ENCODE assay signal across 2 cellular contexts in genomic region chr5:1897816-1898450, GRCh38.
TF ChIP-seq lines count a peak whose summit lies in the region.

No MANE protein-coding gene starts in this region.

TF ChIP-seq in K562, 482 proteins besides CTCF, POLR2A, EP300 and RAD21 (continues in another document):
- TF ChIP-seq, protein P1, sequence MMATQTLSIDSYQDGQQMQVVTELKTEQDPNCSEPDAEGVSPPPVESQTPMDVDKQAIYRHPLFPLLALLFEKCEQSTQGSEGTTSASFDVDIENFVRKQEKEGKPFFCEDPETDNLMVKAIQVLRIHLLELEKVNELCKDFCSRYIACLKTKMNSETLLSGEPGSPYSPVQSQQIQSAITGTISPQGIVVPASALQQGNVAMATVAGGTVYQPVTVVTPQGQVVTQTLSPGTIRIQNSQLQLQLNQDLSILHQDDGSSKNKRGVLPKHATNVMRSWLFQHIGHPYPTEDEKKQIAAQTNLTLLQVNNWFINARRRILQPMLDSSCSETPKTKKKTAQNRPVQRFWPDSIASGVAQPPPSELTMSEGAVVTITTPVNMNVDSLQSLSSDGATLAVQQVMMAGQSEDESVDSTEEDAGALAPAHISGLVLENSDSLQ (IDR thresholded peaks at IDR 0.05), result no peak
- TF ChIP-seq, protein P2, sequence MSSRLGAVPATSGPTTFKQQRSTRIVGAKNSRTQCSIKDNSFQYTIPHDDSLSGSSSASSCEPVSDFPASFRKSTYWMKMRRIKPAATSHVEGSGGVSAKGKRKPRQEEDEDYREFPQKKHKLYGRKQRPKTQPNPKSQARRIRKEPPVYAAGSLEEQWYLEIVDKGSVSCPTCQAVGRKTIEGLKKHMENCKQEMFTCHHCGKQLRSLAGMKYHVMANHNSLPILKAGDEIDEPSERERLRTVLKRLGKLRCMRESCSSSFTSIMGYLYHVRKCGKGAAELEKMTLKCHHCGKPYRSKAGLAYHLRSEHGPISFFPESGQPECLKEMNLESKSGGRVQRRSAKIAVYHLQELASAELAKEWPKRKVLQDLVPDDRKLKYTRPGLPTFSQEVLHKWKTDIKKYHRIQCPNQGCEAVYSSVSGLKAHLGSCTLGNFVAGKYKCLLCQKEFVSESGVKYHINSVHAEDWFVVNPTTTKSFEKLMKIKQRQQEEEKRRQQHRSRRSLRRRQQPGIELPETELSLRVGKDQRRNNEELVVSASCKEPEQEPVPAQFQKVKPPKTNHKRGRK (tag; IDR thresholded peaks at IDR 0.05), result no peak
- TF ChIP-seq NFXL1 (CRISPR knock-in tag; IDR thresholded peaks at IDR 0.05) (no peak), MBD2 (IDR thresholded peaks at IDR 0.05; ENCODE audit: borderline replicate concordance, low read depth) (no peak), DLX4 (CRISPR knock-in tag; IDR thresholded peaks at IDR 0.05) (no peak), ARID1B (IDR thresholded peaks at IDR 0.05) (no peak), ZBTB7A (IDR thresholded peaks at IDR 0.05; ENCODE audit: borderline replicate concordance, control insufficient read depth, low read depth, low read length) (no peak), PHB (CRISPR knock-in tag; IDR thresholded peaks at IDR 0.05) (no peak), ZNF561 (CRISPR knock-in tag; conservative IDR thresholded peaks at IDR 0.05) (no peak), NRF1 (conservative IDR thresholded peaks at IDR 0.05 in 1 of 2, IDR thresholded peaks at IDR 0.05 in 1 of 2) (no peak), ERF (CRISPR knock-in tag; IDR thresholded peaks at IDR 0.05) (no peak), TAF7 (tag; IDR thresholded peaks at IDR 0.05) (no peak), HCFC1 (IDR thresholded peaks at IDR 0.05; ENCODE audit: low read depth, low read length) (no peak)
- TF ChIP-seq, protein P3, sequence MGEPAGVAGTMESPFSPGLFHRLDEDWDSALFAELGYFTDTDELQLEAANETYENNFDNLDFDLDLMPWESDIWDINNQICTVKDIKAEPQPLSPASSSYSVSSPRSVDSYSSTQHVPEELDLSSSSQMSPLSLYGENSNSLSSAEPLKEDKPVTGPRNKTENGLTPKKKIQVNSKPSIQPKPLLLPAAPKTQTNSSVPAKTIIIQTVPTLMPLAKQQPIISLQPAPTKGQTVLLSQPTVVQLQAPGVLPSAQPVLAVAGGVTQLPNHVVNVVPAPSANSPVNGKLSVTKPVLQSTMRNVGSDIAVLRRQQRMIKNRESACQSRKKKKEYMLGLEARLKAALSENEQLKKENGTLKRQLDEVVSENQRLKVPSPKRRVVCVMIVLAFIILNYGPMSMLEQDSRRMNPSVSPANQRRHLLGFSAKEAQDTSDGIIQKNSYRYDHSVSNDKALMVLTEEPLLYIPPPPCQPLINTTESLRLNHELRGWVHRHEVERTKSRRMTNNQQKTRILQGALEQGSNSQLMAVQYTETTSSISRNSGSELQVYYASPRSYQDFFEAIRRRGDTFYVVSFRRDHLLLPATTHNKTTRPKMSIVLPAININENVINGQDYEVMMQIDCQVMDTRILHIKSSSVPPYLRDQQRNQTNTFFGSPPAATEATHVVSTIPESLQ (CRISPR knock-in tag; IDR thresholded peaks at IDR 0.05), result no peak
- TF ChIP-seq, protein P4, sequence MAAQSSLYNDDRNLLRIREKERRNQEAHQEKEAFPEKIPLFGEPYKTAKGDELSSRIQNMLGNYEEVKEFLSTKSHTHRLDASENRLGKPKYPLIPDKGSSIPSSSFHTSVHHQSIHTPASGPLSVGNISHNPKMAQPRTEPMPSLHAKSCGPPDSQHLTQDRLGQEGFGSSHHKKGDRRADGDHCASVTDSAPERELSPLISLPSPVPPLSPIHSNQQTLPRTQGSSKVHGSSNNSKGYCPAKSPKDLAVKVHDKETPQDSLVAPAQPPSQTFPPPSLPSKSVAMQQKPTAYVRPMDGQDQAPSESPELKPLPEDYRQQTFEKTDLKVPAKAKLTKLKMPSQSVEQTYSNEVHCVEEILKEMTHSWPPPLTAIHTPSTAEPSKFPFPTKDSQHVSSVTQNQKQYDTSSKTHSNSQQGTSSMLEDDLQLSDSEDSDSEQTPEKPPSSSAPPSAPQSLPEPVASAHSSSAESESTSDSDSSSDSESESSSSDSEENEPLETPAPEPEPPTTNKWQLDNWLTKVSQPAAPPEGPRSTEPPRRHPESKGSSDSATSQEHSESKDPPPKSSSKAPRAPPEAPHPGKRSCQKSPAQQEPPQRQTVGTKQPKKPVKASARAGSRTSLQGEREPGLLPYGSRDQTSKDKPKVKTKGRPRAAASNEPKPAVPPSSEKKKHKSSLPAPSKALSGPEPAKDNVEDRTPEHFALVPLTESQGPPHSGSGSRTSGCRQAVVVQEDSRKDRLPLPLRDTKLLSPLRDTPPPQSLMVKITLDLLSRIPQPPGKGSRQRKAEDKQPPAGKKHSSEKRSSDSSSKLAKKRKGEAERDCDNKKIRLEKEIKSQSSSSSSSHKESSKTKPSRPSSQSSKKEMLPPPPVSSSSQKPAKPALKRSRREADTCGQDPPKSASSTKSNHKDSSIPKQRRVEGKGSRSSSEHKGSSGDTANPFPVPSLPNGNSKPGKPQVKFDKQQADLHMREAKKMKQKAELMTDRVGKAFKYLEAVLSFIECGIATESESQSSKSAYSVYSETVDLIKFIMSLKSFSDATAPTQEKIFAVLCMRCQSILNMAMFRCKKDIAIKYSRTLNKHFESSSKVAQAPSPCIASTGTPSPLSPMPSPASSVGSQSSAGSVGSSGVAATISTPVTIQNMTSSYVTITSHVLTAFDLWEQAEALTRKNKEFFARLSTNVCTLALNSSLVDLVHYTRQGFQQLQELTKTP (IDR thresholded peaks at IDR 0.05; ENCODE audit: low read depth in 1 of 2, partially characterized antibody in 2 of 2), result no peak
- TF ChIP-seq, protein P5, sequence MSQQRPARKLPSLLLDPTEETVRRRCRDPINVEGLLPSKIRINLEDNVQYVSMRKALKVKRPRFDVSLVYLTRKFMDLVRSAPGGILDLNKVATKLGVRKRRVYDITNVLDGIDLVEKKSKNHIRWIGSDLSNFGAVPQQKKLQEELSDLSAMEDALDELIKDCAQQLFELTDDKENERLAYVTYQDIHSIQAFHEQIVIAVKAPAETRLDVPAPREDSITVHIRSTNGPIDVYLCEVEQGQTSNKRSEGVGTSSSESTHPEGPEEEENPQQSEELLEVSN (IDR thresholded peaks at IDR 0.05; ENCODE audit: borderline replicate concordance in 1 of 2, extremely low read depth in 1 of 2, insufficient read depth in 1 of 2, insufficient read length in 1 of 2, low read depth in 1 of 2, low read length in 1 of 2, poor library complexity in 1 of 2, severe bottlenecking in 1 of 2), result no peak

TF ChIP-seq in HepG2, 621 proteins besides CTCF, POLR2A, EP300 and RAD21:
- TF ChIP-seq POLR2AphosphoS2 (IDR thresholded peaks at IDR 0.05; ENCODE audit: low read depth, low read length) (no peak), HOXA7 (CRISPR knock-in tag; IDR thresholded peaks at IDR 0.05) (no peak), PRMT3 (CRISPR knock-in tag; IDR thresholded peaks at IDR 0.05; ENCODE audit: borderline replicate concordance, low read depth) (no peak), GATAD1 (CRISPR knock-in tag; IDR thresholded peaks at IDR 0.05) (no peak), ZNF318 (CRISPR knock-in tag; IDR thresholded peaks at IDR 0.05) (no peak), SMAD3 (CRISPR knock-in tag; IDR thresholded peaks at IDR 0.05) (no peak), SUZ12 (IDR thresholded peaks at IDR 0.05; ENCODE audit: low read depth, low read length) (no peak), PPARG (CRISPR knock-in tag; conservative IDR thresholded peaks at IDR 0.05) (no peak), BORCS8-MEF2B (CRISPR knock-in tag; IDR thresholded peaks at IDR 0.05) (no peak), ZZZ3 (CRISPR knock-in tag; IDR thresholded peaks at IDR 0.05; ENCODE audit: borderline replicate concordance) (no peak), E2F5 (CRISPR knock-in tag; conservative IDR thresholded peaks at IDR 0.05) (no peak), SIX1 (CRISPR knock-in tag; IDR thresholded peaks at IDR 0.05; ENCODE audit: borderline replicate concordance) (no peak), SRSF9 (IDR thresholded peaks at IDR 0.05; ENCODE audit: borderline replicate concordance, insufficient read depth, low read depth, low read length, poor library complexity, severe bottlenecking) (no peak), ZNF460 (CRISPR knock-in tag; IDR thresholded peaks at IDR 0.05; ENCODE audit: borderline replicate concordance) (no peak), ZFYVE20 (CRISPR knock-in tag; IDR thresholded peaks at IDR 0.05; ENCODE audit: borderline replicate concordance, low read depth) (no peak)
- TF ChIP-seq, protein P6, sequence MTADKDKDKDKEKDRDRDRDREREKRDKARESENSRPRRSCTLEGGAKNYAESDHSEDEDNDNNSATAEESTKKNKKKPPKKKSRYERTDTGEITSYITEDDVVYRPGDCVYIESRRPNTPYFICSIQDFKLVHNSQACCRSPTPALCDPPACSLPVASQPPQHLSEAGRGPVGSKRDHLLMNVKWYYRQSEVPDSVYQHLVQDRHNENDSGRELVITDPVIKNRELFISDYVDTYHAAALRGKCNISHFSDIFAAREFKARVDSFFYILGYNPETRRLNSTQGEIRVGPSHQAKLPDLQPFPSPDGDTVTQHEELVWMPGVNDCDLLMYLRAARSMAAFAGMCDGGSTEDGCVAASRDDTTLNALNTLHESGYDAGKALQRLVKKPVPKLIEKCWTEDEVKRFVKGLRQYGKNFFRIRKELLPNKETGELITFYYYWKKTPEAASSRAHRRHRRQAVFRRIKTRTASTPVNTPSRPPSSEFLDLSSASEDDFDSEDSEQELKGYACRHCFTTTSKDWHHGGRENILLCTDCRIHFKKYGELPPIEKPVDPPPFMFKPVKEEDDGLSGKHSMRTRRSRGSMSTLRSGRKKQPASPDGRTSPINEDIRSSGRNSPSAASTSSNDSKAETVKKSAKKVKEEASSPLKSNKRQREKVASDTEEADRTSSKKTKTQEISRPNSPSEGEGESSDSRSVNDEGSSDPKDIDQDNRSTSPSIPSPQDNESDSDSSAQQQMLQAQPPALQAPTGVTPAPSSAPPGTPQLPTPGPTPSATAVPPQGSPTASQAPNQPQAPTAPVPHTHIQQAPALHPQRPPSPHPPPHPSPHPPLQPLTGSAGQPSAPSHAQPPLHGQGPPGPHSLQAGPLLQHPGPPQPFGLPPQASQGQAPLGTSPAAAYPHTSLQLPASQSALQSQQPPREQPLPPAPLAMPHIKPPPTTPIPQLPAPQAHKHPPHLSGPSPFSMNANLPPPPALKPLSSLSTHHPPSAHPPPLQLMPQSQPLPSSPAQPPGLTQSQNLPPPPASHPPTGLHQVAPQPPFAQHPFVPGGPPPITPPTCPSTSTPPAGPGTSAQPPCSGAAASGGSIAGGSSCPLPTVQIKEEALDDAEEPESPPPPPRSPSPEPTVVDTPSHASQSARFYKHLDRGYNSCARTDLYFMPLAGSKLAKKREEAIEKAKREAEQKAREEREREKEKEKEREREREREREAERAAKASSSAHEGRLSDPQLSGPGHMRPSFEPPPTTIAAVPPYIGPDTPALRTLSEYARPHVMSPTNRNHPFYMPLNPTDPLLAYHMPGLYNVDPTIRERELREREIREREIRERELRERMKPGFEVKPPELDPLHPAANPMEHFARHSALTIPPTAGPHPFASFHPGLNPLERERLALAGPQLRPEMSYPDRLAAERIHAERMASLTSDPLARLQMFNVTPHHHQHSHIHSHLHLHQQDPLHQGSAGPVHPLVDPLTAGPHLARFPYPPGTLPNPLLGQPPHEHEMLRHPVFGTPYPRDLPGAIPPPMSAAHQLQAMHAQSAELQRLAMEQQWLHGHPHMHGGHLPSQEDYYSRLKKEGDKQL (CRISPR knock-in tag; IDR thresholded peaks at IDR 0.05; ENCODE audit: low read depth), result no peak
